Comparison of ENCODE assay signal across 9 cellular contexts in the genomic region with DNA sequence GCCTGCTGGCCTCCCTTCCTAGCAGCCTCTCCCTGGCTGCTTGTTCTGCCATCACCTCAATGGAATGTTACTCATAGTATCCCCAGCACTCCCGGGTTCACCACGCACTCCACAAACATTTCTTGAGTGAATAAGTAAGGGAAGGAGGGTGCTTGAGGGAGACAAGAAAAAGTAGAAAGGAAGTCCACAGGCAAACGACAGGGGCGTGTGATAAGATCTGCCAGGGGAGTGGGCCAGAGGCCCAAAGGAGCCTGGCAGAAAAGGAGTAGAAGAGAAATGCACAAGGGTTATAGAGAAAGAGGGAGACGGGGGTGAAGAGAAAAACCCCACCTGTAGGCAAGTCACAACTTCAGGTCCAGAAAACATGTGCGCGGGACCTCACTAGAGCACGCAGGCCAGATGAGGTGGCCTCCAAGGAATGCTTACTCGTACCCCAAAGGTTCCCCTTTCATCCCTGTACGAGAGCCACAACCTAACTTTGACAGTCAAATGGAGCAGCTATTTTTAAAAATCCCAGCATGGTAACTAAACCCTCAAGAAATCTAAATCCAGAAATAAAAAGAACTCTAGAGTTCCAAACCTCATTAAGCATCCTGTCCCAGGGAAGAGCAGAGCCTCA. TPM values are rescaled to one million over a fixed set of nuclear protein-coding genes. Genes with fewer than 3 reads are reported as not detected.
DNase-seq lines count a peak whose midpoint lies in the region; ATAC-seq and TF ChIP-seq lines count a peak whose summit lies in the region.
"Had no signal": no experiment of that assay in that cellular context is flagged by ENCODE, and none has a peak within 500 bp of the region (broad histone marks: within the 10 kb centered on the region; RNA-seq: fewer than 3 reads in every experiment).

No MANE protein-coding gene starts in this region.

- POLR2A ChIA-PET in activated CD4-positive, alpha-beta memory T cell treated with anti-CD3 and anti-CD28 coated beads for 36 hours (lab: Charles Lee) = interaction anchor here (2.1 kb wide), 1 partner anchor 51 kb away, joined by 7 read pairs; no protein-coding TSS in a partner anchor

- peak overlapping the region; percentile 24 to 36 (median 27) for H3K9ac ChIP-seq in skeletal muscle tissue (ENCODE audit: low read depth in 1 of 3, low read length in 3 of 3)

- H3K4me1 ChIP-seq in cardiac muscle cell (ENCODE audit: low read depth) (peaks cover 40% of the 10 kb centered on the region), skeletal muscle tissue (ENCODE audit: control insufficient read depth in 3 of 3, insufficient read depth in 3 of 3, low read length in 3 of 3) (peaks cover 58 to 82% (median 69%) of the 10 kb centered on the region in 3 donors)

- H3K36me3 ChIP-seq in cardiac muscle cell = no peaks in the 10 kb centered on the region
- no peaks in the 10 kb centered on the region for H3K36me3 ChIP-seq in skeletal muscle tissue (ENCODE audit: control insufficient read depth in 3 of 3, insufficient read depth in 3 of 3, low read length in 3 of 3)

- H3K27ac Mint-ChIP-seq in activated CD4-positive, alpha-beta memory T cell treated with anti-CD3 and anti-CD28 coated beads for 36 hours = no peak overlapping the region

- H3K27me3 ChIP-seq in cardiac muscle cell = no peaks in the 10 kb centered on the region
- H3K27me3 ChIP-seq in skeletal muscle tissue (ENCODE audit: control insufficient read depth in 3 of 3, insufficient read depth in 3 of 3, low read length in 3 of 3) = no peaks in the 10 kb centered on the region

- intact Hi-C loops in activated CD4-positive, alpha-beta memory T cell treated with anti-CD3 and anti-CD28 coated beads for 36 hours (cut with micrococcal nuclease) = no loop called here

- ATAC-seq in HG02852 (IDR thresholded peaks at IDR 0.05; ENCODE audit: unreplicated experiment) = no peak

- no peaks in the 10 kb centered on the region for H3K9me3 Mint-ChIP-seq in activated CD4-positive, alpha-beta memory T cell treated with anti-CD3 and anti-CD28 coated beads for 36 hours

- peak; percentile 75 for DNase-seq in GM04503 (ENCODE audit: low read depth)
- peak; percentile 94 for DNase-seq in amniotic epithelial cell (ENCODE audit: low read depth)
- peak in 1 of 2 donors; percentile 81 for DNase-seq in cardiac muscle cell (ENCODE audit: low read depth in 1 of 2, low spot score in 1 of 2)
- no peak for DNase-seq in NCI-H446 (lab: John Stamatoyannopoulos, UW)
- no peak for DNase-seq in activated CD4-positive, CD25-positive, alpha-beta regulatory T cell treated with anti-CD3 and anti-CD28 coated beads, Interleukin-2, amount 50 U/mL, for 72 hours
- no peak for DNase-seq in activated CD4-positive, alpha-beta memory T cell treated with anti-CD3 and anti-CD28 coated beads for 36 hours
- DNase-seq: head of caudate nucleus had no signal

- no peak for TF ChIP-seq CTCF in cardiac muscle cell (IDR thresholded peaks at IDR 0.05; ENCODE audit: low read depth, low read length)

- no peaks in the 10 kb centered on the region for H3K27me3 Mint-ChIP-seq in activated CD4-positive, alpha-beta memory T cell treated with anti-CD3 and anti-CD28 coated beads for 36 hours

- H3K9me3 ChIP-seq in cardiac muscle cell (ENCODE audit: low read depth) = no peaks in the 10 kb centered on the region
- H3K9me3 ChIP-seq in skeletal muscle tissue (ENCODE audit: control insufficient read depth in 3 of 3, low read length in 3 of 3) = no peaks in the 10 kb centered on the region

- H3K4me3 Mint-ChIP-seq in activated CD4-positive, alpha-beta memory T cell treated with anti-CD3 and anti-CD28 coated beads for 36 hours = no peak overlapping the region

- H3K4me3 ChIP-seq in cardiac muscle cell = no peak overlapping the region
- peak overlapping the region; percentile 6 to 33 (median 14) for H3K4me3 ChIP-seq in skeletal muscle tissue (ENCODE audit: low read length in 3 of 3)

- H3K36me3 Mint-ChIP-seq in activated CD4-positive, alpha-beta memory T cell treated with anti-CD3 and anti-CD28 coated beads for 36 hours = peaks cover 5% of the 10 kb centered on the region

- peak overlapping the region; percentile 51 for H3K27ac ChIP-seq in cardiac muscle cell
- peak overlapping the region; percentile 78 for H3K27ac ChIP-seq in skeletal muscle tissue (ENCODE audit: low read depth, low read length)

- CTCF ChIA-PET in activated CD4-positive, alpha-beta memory T cell treated with anti-CD3 and anti-CD28 coated beads for 36 hours (lab: Charles Lee) = interaction anchor here (0.8 kb wide), 1 partner anchor 82 kb away, joined by 3 read pairs; no protein-coding TSS in a partner anchor

- peaks cover 57% of the 10 kb centered on the region for H3K4me1 Mint-ChIP-seq in activated CD4-positive, alpha-beta memory T cell treated with anti-CD3 and anti-CD28 coated beads for 36 hours (ENCODE audit: low read depth)

RNA-seq across cellular contexts. Expression of gene ZDHHC7, which starts 6.6 kb away (rescaled TPM):
- total RNA-seq in cardiac muscle cell (65.0 and 70.1 TPM in 2 replicates), skeletal muscle tissue (19.8 TPM)
- 57.8 and 71.6 TPM in 2 replicates for polyA plus RNA-seq in cardiac muscle cell
- 10 to 100 TPM; 23.5 to 25.1 TPM for total RNA-seq in activated CD4-positive, alpha-beta memory T cell treated with anti-CD3 and anti-CD28 coated beads for 36 hours

RNA-seq across cellular contexts. Expression of gene KIAA0513, which starts 22.9 kb away (rescaled TPM):
- total RNA-seq in cardiac muscle cell = 23.4 and 24.6 TPM in 2 replicates
- polyA plus RNA-seq in cardiac muscle cell = 12.8 and 29.1 TPM in 2 replicates
- total RNA-seq in skeletal muscle tissue = 5.7 TPM
- 10 to 100 TPM; 15.7 to 15.9 TPM for total RNA-seq in activated CD4-positive, alpha-beta memory T cell treated with anti-CD3 and anti-CD28 coated beads for 36 hours

Comparison
In these comparisons a context has a peak if more than half of its experiments do, and no peak if none do; other contexts are left out.
1. DNase-seq: peak in GM04503 (single experiment) and amniotic epithelial cell (single experiment); none in NCI-H446 (0 of 2), activated CD4-positive, CD25-positive, alpha-beta regulatory T cell treated with anti-CD3 and anti-CD28 coated beads, Interleukin-2, amount 50 U/mL, for 72 hours (single experiment) and activated CD4-positive, alpha-beta memory T cell treated with anti-CD3 and anti-CD28 coated beads for 36 hours (single experiment).